8 cellular contexts compared by ENCODE assay signal in genomic region chr1:152034654-152035405, GRCh38. TPM values are rescaled to one million over a fixed set of nuclear protein-coding genes. Genes with fewer than 3 reads are reported as not detected.
DNase-seq lines count a peak whose midpoint lies in the region; ATAC-seq, FAIRE-seq and TF ChIP-seq lines count a peak whose summit lies in the region.

No MANE protein-coding gene starts in this region.

- ATAC-seq in GM19468 (IDR thresholded peaks at IDR 0.05; ENCODE audit: extremely low read depth, unreplicated experiment) (peak; percentile 25), K562 (peak; percentile 68), HG03025 (IDR thresholded peaks at IDR 0.05; ENCODE audit: low FRiP score, unreplicated experiment) (no peak)

- intact Hi-C loops in K562 (cut with micrococcal nuclease): no loop called here

- H3K4me3 ChIP-seq in K562: peak overlapping the region; percentile 55

- in situ Hi-C loops in K562 (cut with MboI): no loop called here

- H3K9me3 ChIP-seq in K562 (replicated peaks; ENCODE audit: control insufficient read depth, insufficient read depth, low read depth, low read length): no peaks in the 10 kb centered on the region

- H3K27ac ChIP-seq in K562 (ENCODE audit: extremely low read depth, low read depth, low read length): peak overlapping the region; percentile 79

- TF ChIP-seq POLR2A in K562 (conservative IDR thresholded peaks at IDR 0.05): peak; percentile 67

- H3K4me2 ChIP-seq in K562 (ENCODE audit: insufficient read depth, low read length): peak overlapping the region; percentile 92

- no peaks in the 10 kb centered on the region for H4K20me1 ChIP-seq in K562 (replicated peaks; ENCODE audit: control insufficient read depth, insufficient read depth, low read length)

- FAIRE-seq in K562 (lab: Jason Lieb, UNC): peak; percentile 94

- H3K4me1 ChIP-seq in K562 (replicated peaks in 1 of 2; ENCODE audit: control insufficient read depth in 2 of 2, insufficient read depth in 2 of 2, low read length in 2 of 2): peaks cover 19 to 24% of the 10 kb centered on the region in 2 experiments

- no peaks in the 10 kb centered on the region for H3K9me1 ChIP-seq in K562 (ENCODE audit: control insufficient read depth, insufficient read depth, low read length)

- TF ChIP-seq RAD21 in K562 (CRISPR knock-in tag; conservative IDR thresholded peaks at IDR 0.05 in 1 of 2, IDR thresholded peaks at IDR 0.05 in 1 of 2): peak; percentile 32 to 46; a peak in 3 of 4 replicates

- H3K36me3 ChIP-seq in K562 (ENCODE audit: control insufficient read depth, insufficient read depth, low read length): peaks cover 35% of the 10 kb centered on the region

- H3K27me3 ChIP-seq in K562 (ENCODE audit: control insufficient read depth in 2 of 2, insufficient read depth in 2 of 2, low read length in 2 of 2): no peaks in the 10 kb centered on the region

- H2AFZ ChIP-seq in K562 (ENCODE audit: low read depth, low read length): peak overlapping the region; percentile 76

- CTCF ChIA-PET in K562 (lab: Yijun Ruan, JAX; ENCODE audit: low intra/inter-chr PET ratio): no interaction called here

- peak; percentile 46 for DNase-seq in CMK (ENCODE audit: low read depth)
- peak; percentile 84 for DNase-seq in M059J (ENCODE audit: low read depth)
- DNase-seq in T-helper 22 cell (ENCODE audit: low read depth): peak; percentile 62
- DNase-seq in K562 (ENCODE audit: extremely low read depth in 1 of 4, low spot score in 3 of 4): peak; percentile 74 to 92 (median 82)
- DNase-seq in iris pigment epithelial cell (ENCODE audit: low read depth): peak; percentile 78
- DNase-seq in stimulated activated CD4-positive, alpha-beta T cell treated with anti-CD3 and anti-CD28 coated beads, Interleukin-2, amount 100 ng/mL, for 4 hours (ENCODE audit: low read depth): peak; percentile 52

- peak; percentile 49 for TF ChIP-seq EP300 in K562 (IDR thresholded peaks at IDR 0.05; ENCODE audit: low read length)

- H3K9ac ChIP-seq in K562 (ENCODE audit: insufficient read depth in 1 of 2, low read depth in 2 of 2, low read length in 2 of 2): peak overlapping the region; percentile 78 to 91

- WGBS in K562 (ENCODE audit: insufficient coverage, low coverage, missing lambda C conversion rate): 0% methylated on average over 8 of the region's 8 CpGs

- peak; percentile 74 to 90 (median 81) for TF ChIP-seq CTCF in K562 (IDR thresholded peaks at IDR 0.05 in 2 of 3, conservative IDR thresholded peaks at IDR 0.05 in 1 of 3; ENCODE audit: insufficient read depth in 2 of 3, low read depth in 1 of 3, low read length in 3 of 3)

- H3K79me2 ChIP-seq in K562 (ENCODE audit: control insufficient read depth, insufficient read depth, low read length): peaks cover 38% of the 10 kb centered on the region

- POLR2A ChIA-PET in K562 (lab: Yijun Ruan, JAX): interaction anchor here (0.8 to 3.8 kb wide), 11 partner anchors 10 to 126 kb away, joined by 3 to 37 read pairs (median 3); no protein-coding TSS in a partner anchor

- no TSS peak for BruUV-seq in K562 (replicated peaks; lab: Mats Ljungman, UMichigan)

TF ChIP-seq in K562, 482 proteins besides CTCF, POLR2A, EP300 and RAD21 (continues in another document):
- TF ChIP-seq ZNF75A (CRISPR knock-in tag; IDR thresholded peaks at IDR 0.05) (no peak), PREB (CRISPR knock-in tag; IDR thresholded peaks at IDR 0.05) (no peak), MTA2 (IDR thresholded peaks at IDR 0.05; ENCODE audit: low read depth) (peak; percentile 34; the same call in 1 of the 2 replicates), PHF8 (IDR thresholded peaks at IDR 0.05; ENCODE audit: borderline replicate concordance, low read length) (no peak), EGR1 (conservative IDR thresholded peaks at IDR 0.05) (no peak), POU5F1 (IDR thresholded peaks at IDR 0.05; ENCODE audit: borderline replicate concordance, low read depth, low read length, partially characterized antibody) (no peak), E2F3 (CRISPR knock-in tag; IDR thresholded peaks at IDR 0.05) (no peak), THRA (IDR thresholded peaks at IDR 0.05) (no peak)

RNA-seq across cellular contexts. Expression of gene S100A11, which starts 2.0 kb away (rescaled TPM):
- total RNA-seq in M059J (2014; rRNA removed; shearing (Covaris generic)): 784 and 824 TPM in 2 replicates
- 8.2 and 16.0 TPM in 2 replicates for total RNA-seq in K562 (2011; cell fraction: chromatin; rRNA removed; ENCODE audit: low replicate concordance)
- 24.5 and 29.5 TPM in 2 replicates for total RNA-seq in K562 (2011; cell fraction: nucleolus; rRNA removed)
- 28.2 and 33.8 TPM in 2 replicates for total RNA-seq in K562 (2011; cell fraction: nucleoplasm; rRNA removed)
- total RNA-seq in K562 (2014; rRNA removed) (131 and 186 TPM in 2 replicates), K562 (2014; rRNA removed; fragmentation: Illumina TruSeq; extraction: Trizol) (145 and 169 TPM in 2 replicates), K562 (2015; rRNA removed; fragmentation: Illumina TruSeq; extraction: Trizol) (239 and 240 TPM in 2 replicates), K562 (2021) (159 and 182 TPM in 2 replicates)
- polyA plus RNA-seq in K562 (2011; rRNA removed) (166 and 235 TPM in 2 replicates), K562 (2014; fragmentation: Illumina TruSeq; extraction: Trizol) (442 and 587 TPM in 2 replicates), K562 (2014; fragmentation: Nextera tagmentation; extraction: Ambion mirVana) (100 to 1,000 TPM; 790 to 808 TPM), K562 (2014; rRNA removed) (180 and 278 TPM in 2 replicates)
- polyA plus RNA-seq in K562 (2011; cell fraction: cytosol; rRNA removed): 256 and 294 TPM in 2 replicates
- 41.5 and 53.2 TPM in 2 replicates for polyA plus RNA-seq in K562 (2011; cell fraction: nucleus; rRNA removed)
- polyA plus RNA-seq in K562 (2012): 402 and 871 TPM in 2 replicates
- 99.7 and 166 TPM in 2 replicates for polyA minus RNA-seq in K562 (2011; rRNA and poly(A)+ RNA removed)
- polyA minus RNA-seq in K562 (2011; cell fraction: cytosol; rRNA and poly(A)+ RNA removed): 79.1 and 110 TPM in 2 replicates
- 24.4 and 26.1 TPM in 2 replicates for polyA minus RNA-seq in K562 (2011; cell fraction: nucleus; rRNA and poly(A)+ RNA removed)

RNA-seq across cellular contexts. Expression of gene S100A10, which starts 41.2 kb away (rescaled TPM):
- total RNA-seq in M059J (2014; rRNA removed; shearing (Covaris generic)): 120 and 154 TPM in 2 replicates
- not detected in 2 replicates for total RNA-seq in K562 (2011; cell fraction: chromatin; rRNA removed; ENCODE audit: low replicate concordance)
- not detected in 2 replicates for total RNA-seq in K562 (2011; cell fraction: nucleolus; rRNA removed)
- not detected in 2 replicates for total RNA-seq in K562 (2011; cell fraction: nucleoplasm; rRNA removed)
- 0.41 TPM in 1 of 2 replicates, not detected in the other for total RNA-seq in K562 (2014; rRNA removed)
- total RNA-seq in K562 (2014; rRNA removed; fragmentation: Illumina TruSeq; extraction: Trizol): 0.35 and 0.44 TPM in 2 replicates
- not detected in 2 replicates for total RNA-seq in K562 (2015; rRNA removed; fragmentation: Illumina TruSeq; extraction: Trizol)
- 1.6 and 3.2 TPM in 2 replicates for total RNA-seq in K562 (2021)
- polyA plus RNA-seq in K562 (2011; rRNA removed): 0.61 and 0.73 TPM in 2 replicates
- 0.16 and 0.52 TPM in 2 replicates for polyA plus RNA-seq in K562 (2011; cell fraction: cytosol; rRNA removed)
- polyA plus RNA-seq in K562 (2011; cell fraction: nucleus; rRNA removed): 0.29 TPM in 1 of 2 replicates, not detected in the other
- 1.0 and 1.8 TPM in 2 replicates for polyA plus RNA-seq in K562 (2012)
- 0.28 and 0.56 TPM in 2 replicates for polyA plus RNA-seq in K562 (2014; fragmentation: Illumina TruSeq; extraction: Trizol)
- under 1 TPM in 1 of 2 experiments, not detected in 1; 0.32 TPM for polyA plus RNA-seq in K562 (2014; fragmentation: Nextera tagmentation; extraction: Ambion mirVana)
- not detected in 2 replicates for polyA plus RNA-seq in K562 (2014; rRNA removed)
- 0.93 TPM in 1 of 2 replicates, not detected in the other for polyA minus RNA-seq in K562 (2011; rRNA and poly(A)+ RNA removed)
- 1.6 and 5.2 TPM in 2 replicates for polyA minus RNA-seq in K562 (2011; cell fraction: cytosol; rRNA and poly(A)+ RNA removed)
- 0.67 TPM in 1 of 2 replicates, not detected in the other for polyA minus RNA-seq in K562 (2011; cell fraction: nucleus; rRNA and poly(A)+ RNA removed)

RNA-seq across cellular contexts. Expression of gene TCHHL1, which starts 54.0 kb away (rescaled TPM):
- not detected in 2 replicates for total RNA-seq in M059J (2014; rRNA removed; shearing (Covaris generic))
- total RNA-seq in K562 (2011; cell fraction: chromatin; rRNA removed; ENCODE audit: low replicate concordance): not detected in 2 replicates
- total RNA-seq in K562 (2011; cell fraction: nucleolus; rRNA removed): not detected in 2 replicates
- total RNA-seq in K562 (2011; cell fraction: nucleoplasm; rRNA removed): not detected in 2 replicates
- total RNA-seq in K562 (2014; rRNA removed) (not detected in 2 replicates), K562 (2014; rRNA removed; fragmentation: Illumina TruSeq; extraction: Trizol) (not detected in 2 replicates), K562 (2015; rRNA removed; fragmentation: Illumina TruSeq; extraction: Trizol) (not detected in 2 replicates), K562 (2021) (not detected in 2 replicates)
- polyA plus RNA-seq in K562 (2011; rRNA removed) (not detected in 2 replicates), K562 (2014; fragmentation: Illumina TruSeq; extraction: Trizol) (not detected in 2 replicates), K562 (2014; fragmentation: Nextera tagmentation; extraction: Ambion mirVana) (not detected), K562 (2014; rRNA removed) (not detected in 2 replicates)
- not detected in 2 replicates for polyA plus RNA-seq in K562 (2011; cell fraction: cytosol; rRNA removed)
- not detected in 2 replicates for polyA plus RNA-seq in K562 (2011; cell fraction: nucleus; rRNA removed)
- not detected in 2 replicates for polyA plus RNA-seq in K562 (2012)
- not detected in 2 replicates for polyA minus RNA-seq in K562 (2011; rRNA and poly(A)+ RNA removed)
- not detected in 2 replicates for polyA minus RNA-seq in K562 (2011; cell fraction: cytosol; rRNA and poly(A)+ RNA removed)
- polyA minus RNA-seq in K562 (2011; cell fraction: nucleus; rRNA and poly(A)+ RNA removed): not detected in 2 replicates

Comparison
In these comparisons a context has a peak if more than half of its experiments do, and no peak if none do; other contexts are left out.
1. RNA of gene S100A10, which starts 41.2 kb away (total RNA-seq): 120 to 154 TPM in M059J; 0.35 to 3.2 TPM in K562; every median in the first group is over 10 times any median in the second.
2. Peak in every context shown above with its lines, with median percentiles within 50 percentile points of each other: DNase-seq.